In the genomic region with DNA sequence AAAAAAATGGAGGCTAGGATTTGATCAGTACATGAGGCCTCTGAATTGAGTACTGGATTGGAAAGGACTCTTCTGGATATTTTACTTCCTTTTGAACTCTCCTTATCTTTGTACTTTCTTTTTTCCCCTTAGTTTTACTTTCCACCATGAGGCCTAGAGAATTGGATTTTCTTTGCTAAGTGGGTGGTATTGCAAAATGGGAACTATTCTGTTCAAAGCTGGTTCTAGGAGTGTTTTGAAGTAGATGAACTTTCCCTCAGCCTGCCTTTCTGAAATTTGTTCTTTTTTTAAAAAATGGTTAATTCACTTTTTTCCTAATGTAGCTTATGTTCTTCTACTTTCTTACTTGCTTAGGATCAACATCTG, we compare ENCODE assay signal across 1 cellular context.
TF ChIP-seq lines count a peak whose summit lies in the region.

No MANE protein-coding gene starts in this region.

TF ChIP-seq in endothelial cell of umbilical vein, 7 proteins besides CTCF, POLR2A, EP300 and RAD21 (continued from another document):
- TF ChIP-seq EZH2 (IDR thresholded peaks at IDR 0.05; ENCODE audit: borderline replicate concordance, low read depth, low read length, severe bottlenecking) (no peak), MYC (IDR thresholded peaks at IDR 0.05; ENCODE audit: low read depth, low read length) (no peak)
